In genomic region chr11:115927823-115928329, GRCh38 we compare ENCODE assay signal across 16 cellular contexts.
A peak's percentile ranks its signal among the peaks of the same experiment; 100 is the strongest.
DNase-seq lines count a peak whose midpoint lies in the region; ATAC-seq, FAIRE-seq and TF ChIP-seq lines count a peak whose summit lies in the region.
"Had no signal": no experiment of that assay in that cellular context is flagged by ENCODE, and none has a peak within 500 bp of the region (broad histone marks: within the 10 kb centered on the region; RNA-seq: fewer than 3 reads in every experiment).

No MANE protein-coding gene starts in this region.

- SMC1A ChIA-PET in GM12878 (lab: Charles Lee; ENCODE audit: uncharacterized antibody, unreplicated experiment): interaction anchor here (0.9 to 17.2 kb wide), 10 partner anchors 13 to 148 kb away, joined by 3 to 325 read pairs (median 38); no protein-coding TSS in a partner anchor

- H3K23ac ChIP-seq in mesendoderm (ENCODE audit: low read length): no peak overlapping the region

- TF ChIP-seq EP300 in GM12878 (IDR thresholded peaks at IDR 0.05; ENCODE audit: borderline replicate concordance in 1 of 2, control insufficient read depth in 1 of 2, low read depth in 2 of 2, low read length in 2 of 2): peak; percentile 47 to 77

- FAIRE-seq in GM12878 (lab: Jason Lieb, UNC) (no peak), pancreas (lab: Jason Lieb, UNC) (no peak)

- BruUV-seq in GM12878 (replicated peaks; lab: Mats Ljungman, UMichigan): no TSS peak

- H3K9ac ChIP-seq in GM12878 (ENCODE audit: control insufficient read depth, insufficient read depth, low read length) (peak overlapping the region; percentile 8), mesendoderm (ENCODE audit: low read length) (no peak overlapping the region)

- TF ChIP-seq RAD21 in GM12878 (IDR thresholded peaks at IDR 0.05; ENCODE audit: insufficient read depth, low read depth, low read length): no peak

- H3K27ac ChIP-seq in GM12878 (ENCODE audit: control insufficient read depth, insufficient read depth) (peak overlapping the region; percentile 95), mesendoderm (ENCODE audit: low read depth, low read length) (no peak overlapping the region), pancreas (no peak overlapping the region)
- H3K27ac ChIP-seq: C4-2B, dorsolateral prefrontal cortex, gastrocnemius medialis, ovary had no signal

- WGBS in GM12878 (ENCODE audit: insufficient coverage, insufficient replicate concordance, low lambda C conversion rate, missing lambda C conversion rate): 61% methylated on average over 8 of the region's 8 CpGs
- no CpG with 5 or more reads among the region's 8 CpGs for WGBS in mesendoderm (ENCODE audit: extremely low coverage, insufficient coverage, low lambda C conversion rate)
- 67 to 75% methylated on average over 8 of the region's 8 CpGs for WGBS in pancreas, 2 donors

- POLR2A ChIA-PET in GM12878 (lab: Charles Lee): interaction anchor here (1.0 to 13.8 kb wide), 8 partner anchors 8 to 150 kb away, joined by 3 to 122 read pairs (median 18); no protein-coding TSS in a partner anchor

- H3K4me3 ChIP-seq in GM12878 (no peak overlapping the region), mesendoderm (ENCODE audit: low read length) (no peak overlapping the region), pancreas (no peak overlapping the region)
- H3K4me3 ChIP-seq: dorsolateral prefrontal cortex, gastrocnemius medialis, ovary had no signal

- H3K4me2 ChIP-seq in GM12878 (ENCODE audit: control insufficient read depth, insufficient read depth): peak overlapping the region; percentile 9
- H3K4me2 ChIP-seq in mesendoderm (ENCODE audit: low read length): no peak overlapping the region

- in situ Hi-C loops in GM12878 (cut with MboI): loop anchor here (5.0 kb wide), 2 partner anchors 69 to 149 kb away; no protein-coding TSS in a partner anchor

- RAD21 ChIA-PET in GM12878 (lab: Charles Lee; ENCODE audit: unreplicated experiment): interaction anchor here (1.3 to 10.9 kb wide), 9 partner anchors 8 to 221 kb away, joined by 3 to 222 read pairs (median 23); no protein-coding TSS in a partner anchor

- no peak overlapping the region for H2AK5ac ChIP-seq in mesendoderm (ENCODE audit: low read length)

- peak; percentile 54 for ATAC-seq in GM18867 (IDR thresholded peaks at IDR 0.05; ENCODE audit: unreplicated experiment)
- peak; percentile 36 for ATAC-seq in GM21447 (IDR thresholded peaks at IDR 0.05; ENCODE audit: unreplicated experiment)
- peak; percentile 41 for ATAC-seq in HG03045 (IDR thresholded peaks at IDR 0.05; ENCODE audit: unreplicated experiment)
- peak; percentile 55 for ATAC-seq in GM12878
- ATAC-seq in pancreas: no peak

- peak; percentile 67 for TF ChIP-seq POLR2A in GM12878 (IDR thresholded peaks at IDR 0.05; ENCODE audit: low read depth, low read length)

- H3K9me3 ChIP-seq in GM12878 (replicated peaks; ENCODE audit: control insufficient read depth, insufficient read depth, low read length) (no peaks in the 10 kb centered on the region), pancreas (no peaks in the 10 kb centered on the region)
- H3K9me3 ChIP-seq: gastrocnemius medialis had no signal

- H2BK120ac ChIP-seq in mesendoderm (ENCODE audit: low read depth, low read length): no peak overlapping the region

- H3K4me1 ChIP-seq in GM12878 (ENCODE audit: control insufficient read depth, insufficient read depth, low read length) (peaks cover 88% of the 10 kb centered on the region), mesendoderm (ENCODE audit: control insufficient read depth, low read depth, low read length) (no peaks in the 10 kb centered on the region), pancreas (no peaks in the 10 kb centered on the region)

- no peak overlapping the region for H2AFZ ChIP-seq in GM12878 (ENCODE audit: control insufficient read depth, low read depth, low read length)

- no peak overlapping the region for H3K56ac ChIP-seq in mesendoderm (ENCODE audit: low read length)

- H2BK15ac ChIP-seq in mesendoderm (replicated peaks; ENCODE audit: low read depth): no peak overlapping the region

- CTCF ChIA-PET in GM12878 (lab: Yijun Ruan, JAX): interaction anchor here (0.7 to 7.1 kb wide), 11 partner anchors 8 to 147 kb away, joined by 3 to 65 read pairs (median 14); no protein-coding TSS in a partner anchor

- no peaks in the 10 kb centered on the region for H4K20me1 ChIP-seq in GM12878 (ENCODE audit: control insufficient read depth, insufficient read depth)

- TF ChIP-seq CTCF in GM12878 (IDR thresholded peaks at IDR 0.05 in 2 of 3, conservative IDR thresholded peaks at IDR 0.05 in 1 of 3; ENCODE audit: control insufficient read depth in 2 of 3, extremely low read depth in 1 of 3, insufficient read depth in 1 of 3, low read depth in 3 of 3, low read length in 3 of 3) (no peak), pancreas (IDR thresholded peaks at IDR 0.05) (no peak)

- H3K79me2 ChIP-seq in GM12878 (ENCODE audit: control insufficient read depth, insufficient read depth, low read length) (no peaks in the 10 kb centered on the region; the same call in 1 of the 2 replicates), mesendoderm (ENCODE audit: control insufficient read depth, insufficient read depth, low read length) (no peaks in the 10 kb centered on the region)

- no peaks in the 10 kb centered on the region for H3K36me3 ChIP-seq in GM12878 (ENCODE audit: control insufficient read depth in 2 of 2, insufficient read depth in 2 of 2, low read length in 1 of 2)
- no peaks in the 10 kb centered on the region for H3K36me3 ChIP-seq in mesendoderm (ENCODE audit: control insufficient read depth, insufficient read depth, low read length)
- no peaks in the 10 kb centered on the region for H3K36me3 ChIP-seq in pancreas
- H3K36me3 ChIP-seq: gastrocnemius medialis, ovary had no signal

- no peak overlapping the region for H2BK5ac ChIP-seq in mesendoderm (ENCODE audit: low read length)

- no peak overlapping the region for H4K8ac ChIP-seq in mesendoderm (ENCODE audit: low read depth, low read length)

- H3K27me3 ChIP-seq in GM12878 (replicated peaks in 1 of 2; ENCODE audit: control insufficient read depth in 2 of 2, insufficient read depth in 2 of 2, low read length in 1 of 2) (no peaks in the 10 kb centered on the region), mesendoderm (ENCODE audit: insufficient read depth, low read length, poor library complexity) (no peaks in the 10 kb centered on the region), pancreas (peaks cover 0 to 9% (median 0%) of the 10 kb centered on the region in 4 donors)
- H3K27me3 ChIP-seq: gastrocnemius medialis, ovary had no signal

- no peak overlapping the region for H3K18ac ChIP-seq in mesendoderm (ENCODE audit: low read length)

- H4K5ac ChIP-seq in mesendoderm (ENCODE audit: low read length): no peak overlapping the region

- H3K79me1 ChIP-seq in mesendoderm (ENCODE audit: low read length): no peaks in the 10 kb centered on the region

- DNase-seq in GM12878 (ENCODE audit: low read depth, low spot score): peak; percentile 87
- DNase-seq in SIG-M5 (lab: John Stamatoyannopoulos, UW): no peak
- DNase-seq in mesendoderm: no peak
- DNase-seq in posterior vena cava (ENCODE audit: low spot score): no peak
- DNase-seq in pancreas: no peak
- DNase-seq: activated CD4-positive, alpha-beta memory T cell treated with anti-CD3 and anti-CD28 coated beads, Interleukin-2, amount 10 ng/mL, durations not matched to agents 7 days and 5 days; activated naive CD8-positive, alpha-beta T cell treated with anti-CD3 and anti-CD28 coated beads, Interleukin-2, amount 10 ng/mL, durations not matched to agents 7 days and 5 days; dorsolateral prefrontal cortex; gastrocnemius medialis; NCI-H1092; NCI-H774; ovary had no signal

- intact Hi-C loops in GM12878 (cut with micrococcal nuclease; ENCODE audit: unreplicated experiment): loop anchor here (2.0 to 10.0 kb wide), 4 partner anchors 47 to 1887 kb away; partner anchors contain the start of gene CADM1
- intact Hi-C loops in posterior vena cava (cut with DNase I): no loop called here
- intact Hi-C loops in pancreas (cut with DNase I): no loop called here

- H3K4ac ChIP-seq in mesendoderm (ENCODE audit: low read depth, low read length): no peak overlapping the region

TF ChIP-seq in GM12878, 131 proteins besides CTCF, POLR2A, EP300 and RAD21 (continues in another document):
- TF ChIP-seq PAX8 (IDR thresholded peaks at IDR 0.05) (no peak), ZBTB40 (IDR thresholded peaks at IDR 0.05; ENCODE audit: borderline replicate concordance) (no peak), TCF7 (IDR thresholded peaks at IDR 0.05; ENCODE audit: borderline replicate concordance) (no peak), SMAD1 (IDR thresholded peaks at IDR 0.05; ENCODE audit: low read depth, partially characterized antibody) (no peak), NFYA (IDR thresholded peaks at IDR 0.05; ENCODE audit: borderline replicate concordance, low read depth, low read length) (no peak)

Comparison
In these comparisons a context has a peak if more than half of its experiments do, and no peak if none do; other contexts are left out.
1. ATAC-seq: peak in GM18867 (single experiment), GM21447 (single experiment), HG03045 (single experiment) and GM12878 (single experiment); none in pancreas (0 of 4).